Comparison of ENCODE assay signal across 8 cellular contexts in genomic region chr17:74987909-74988711, GRCh38. TPM values are rescaled to one million over a fixed set of nuclear protein-coding genes. Genes with fewer than 3 reads are reported as not detected.
DNase-seq lines count a peak whose midpoint lies in the region; ATAC-seq and TF ChIP-seq lines count a peak whose summit lies in the region.

No MANE protein-coding gene starts in this region.

- TF ChIP-seq CTCF in neural cell (IDR thresholded peaks at IDR 0.05; ENCODE audit: poor library complexity, severe bottlenecking): peak; percentile 40

- H3K36me3 ChIP-seq in neural cell (ENCODE audit: insufficient read depth, low read length): no peaks in the 10 kb centered on the region

- H3K27me3 ChIP-seq in neural cell (ENCODE audit: insufficient read depth, low read depth, low read length): no peaks in the 10 kb centered on the region

- H3K27ac Mint-ChIP-seq in activated naive CD4-positive, alpha-beta T cell treated with anti-CD3 and anti-CD28 coated beads, Interleukin-2, amount 50 U/mL, for 72 hours: no peak overlapping the region

- H3K36me3 Mint-ChIP-seq in activated naive CD4-positive, alpha-beta T cell treated with anti-CD3 and anti-CD28 coated beads, Interleukin-2, amount 50 U/mL, for 72 hours: no peaks in the 10 kb centered on the region

- DNase-seq in NCI-H146 (lab: John Stamatoyannopoulos, UW): peak; percentile 46
- no peak for DNase-seq in NCI-H146 treated with DMSO at 0.1 percent for 48 hours (lab: John Stamatoyannopoulos, UW; ENCODE audit: unreplicated experiment)
- DNase-seq in HEK293T (ENCODE audit: extremely low spot score): peak; percentile 56
- DNase-seq in NCI-H2171 (lab: John Stamatoyannopoulos, UW): peak; percentile 48
- peak in 1 of 2 donors; percentile 34 for DNase-seq in activated naive CD4-positive, alpha-beta T cell treated with anti-CD3 and anti-CD28 coated beads, Interleukin-2, amount 50 U/mL, for 72 hours (ENCODE audit: low spot score in 2 of 2)
- peak; percentile 84 for DNase-seq in globus pallidus (ENCODE audit: low spot score)
- DNase-seq in HPDE6-E6E7 (ENCODE audit: extremely low spot score): no peak

- no peak for TF ChIP-seq RAD21 in neural cell (conservative IDR thresholded peaks at IDR 0.05)

- H2AFZ ChIP-seq in neural cell (ENCODE audit: low read depth, low read length): peak overlapping the region; percentile 25

- peak overlapping the region; percentile 70 for H3K4me2 ChIP-seq in neural cell (ENCODE audit: low read length)

- H4K20me1 ChIP-seq in neural cell (ENCODE audit: insufficient read depth): no peaks in the 10 kb centered on the region

- peak; percentile 63 to 64 for ATAC-seq in activated naive CD4-positive, alpha-beta T cell treated with anti-CD3 and anti-CD28 coated beads, Interleukin-2, amount 50 U/mL, for 72 hours

- H3K9me3 ChIP-seq in neural cell (ENCODE audit: low read length): no peaks in the 10 kb centered on the region

- H3K27ac ChIP-seq in neural cell (ENCODE audit: low read length): peak overlapping the region; percentile 75

- TF ChIP-seq EP300 in neural cell (conservative IDR thresholded peaks at IDR 0.05; ENCODE audit: poor library complexity, severe bottlenecking): no peak

- H3K79me2 ChIP-seq in neural cell (replicated peaks; ENCODE audit: insufficient read depth, low read length): peaks cover 20% of the 10 kb centered on the region

- CTCF ChIA-PET in HEK293T (lab: Yijun Ruan, JAX): interaction anchor here (0.8 to 2.0 kb wide), 6 partner anchors 11 to 47 kb away, joined by 3 to 10 read pairs (median 5); partner anchors contain the start of genes HID1 and MRPL58

- POLR2A ChIA-PET in HEK293T (lab: Yijun Ruan, JAX): interaction anchor here (0.8 to 7.3 kb wide), 23 partner anchors 8 to 528 kb away, joined by 3 to 169 read pairs (median 4); partner anchors contain the start of genes ARMC7, ATP5PD, FDXR and HID1

- H3F3A ChIP-seq in neural cell (ENCODE audit: insufficient read depth, low read length, poor library complexity, severe bottlenecking): no peaks in the 10 kb centered on the region

- H3K9ac ChIP-seq in neural cell (ENCODE audit: low read length): peak overlapping the region; percentile 87

- H3K9me3 Mint-ChIP-seq in activated naive CD4-positive, alpha-beta T cell treated with anti-CD3 and anti-CD28 coated beads, Interleukin-2, amount 50 U/mL, for 72 hours: no peaks in the 10 kb centered on the region

- no peaks in the 10 kb centered on the region for H3K9me2 ChIP-seq in neural cell (ENCODE audit: insufficient read depth, low read length)

- H3K4me3 ChIP-seq in neural cell (ENCODE audit: low read length): peak overlapping the region; percentile 90

TF ChIP-seq in HEK293T, 16 proteins besides CTCF, POLR2A, EP300 and RAD21:
- TF ChIP-seq TARDBP (IDR thresholded peaks at IDR 0.05): no peak
- 0 out of 2 replicates have a peak, but pooled peaks have one; percentile 72 for TF ChIP-seq LEF1 (IDR thresholded peaks at IDR 0.05; ENCODE audit: borderline replicate concordance)

TF ChIP-seq in neural cell, 6 proteins besides CTCF, POLR2A, EP300 and RAD21:
- TF ChIP-seq REST (IDR thresholded peaks at IDR 0.05; ENCODE audit: borderline replicate concordance) (no peak), EZH2 (IDR thresholded peaks at IDR 0.05; ENCODE audit: borderline replicate concordance, insufficient read depth, low read length, poor library complexity, severe bottlenecking) (no peak), POLR2AphosphoS5 (IDR thresholded peaks at IDR 0.05) (peak; percentile 53), SMC3 (conservative IDR thresholded peaks at IDR 0.05; ENCODE audit: poor library complexity) (peak; percentile 1)

RNA-seq across cellular contexts. Expression of gene CDR2L, which starts 0.7 kb away (rescaled TPM):
- 1 to 10 TPM; 1.5 TPM for total RNA-seq in activated naive CD4-positive, alpha-beta T cell treated with anti-CD3 and anti-CD28 coated beads, Interleukin-2, amount 50 U/mL, for 72 hours
- polyA plus RNA-seq in neural cell: 8.1 and 8.3 TPM in 2 replicates
- polyA minus RNA-seq in neural cell: 11.9 and 12.3 TPM in 2 replicates

RNA-seq across cellular contexts. Expression of gene HID1, which starts 15.6 kb away (rescaled TPM):
- 1 to 10 TPM; 1.6 to 2.8 TPM for total RNA-seq in activated naive CD4-positive, alpha-beta T cell treated with anti-CD3 and anti-CD28 coated beads, Interleukin-2, amount 50 U/mL, for 72 hours
- polyA plus RNA-seq in neural cell: 26.6 and 29.8 TPM in 2 replicates
- 32.8 and 42.6 TPM in 2 replicates for polyA minus RNA-seq in neural cell

RNA-seq across cellular contexts. Expression of gene MRPL58, which starts 24.4 kb away (rescaled TPM):
- total RNA-seq in activated naive CD4-positive, alpha-beta T cell treated with anti-CD3 and anti-CD28 coated beads, Interleukin-2, amount 50 U/mL, for 72 hours: 10 to 100 TPM; 29.8 to 48.1 TPM
- 47.4 and 49.7 TPM in 2 replicates for polyA plus RNA-seq in neural cell
- polyA minus RNA-seq in neural cell: 19.2 and 21.9 TPM in 2 replicates

RNA-seq across cellular contexts. Expression of gene OTOP3, which starts 52.4 kb away (rescaled TPM):
- not detected for total RNA-seq in activated naive CD4-positive, alpha-beta T cell treated with anti-CD3 and anti-CD28 coated beads, Interleukin-2, amount 50 U/mL, for 72 hours
- polyA plus RNA-seq in neural cell: not detected in 2 replicates
- polyA minus RNA-seq in neural cell: not detected in 2 replicates

RNA-seq across cellular contexts. Expression of gene ATP5PD, which starts 58.7 kb away (rescaled TPM):
- 100 to 1,000 TPM; 193 to 218 TPM for total RNA-seq in activated naive CD4-positive, alpha-beta T cell treated with anti-CD3 and anti-CD28 coated beads, Interleukin-2, amount 50 U/mL, for 72 hours
- polyA plus RNA-seq in neural cell: 452 and 517 TPM in 2 replicates
- polyA minus RNA-seq in neural cell: 129 and 160 TPM in 2 replicates

Comparison
In these comparisons a context has a peak if more than half of its experiments do, and no peak if none do; other contexts are left out.
1. DNase-seq: peak in NCI-H146 (single experiment), HEK293T (single experiment), NCI-H2171 (single experiment) and globus pallidus (single experiment); none in NCI-H146 treated with DMSO at 0.1 percent for 48 hours (single experiment) and HPDE6-E6E7 (single experiment).